Comparison of ENCODE assay signal across 22 cellular contexts in the genomic region with DNA sequence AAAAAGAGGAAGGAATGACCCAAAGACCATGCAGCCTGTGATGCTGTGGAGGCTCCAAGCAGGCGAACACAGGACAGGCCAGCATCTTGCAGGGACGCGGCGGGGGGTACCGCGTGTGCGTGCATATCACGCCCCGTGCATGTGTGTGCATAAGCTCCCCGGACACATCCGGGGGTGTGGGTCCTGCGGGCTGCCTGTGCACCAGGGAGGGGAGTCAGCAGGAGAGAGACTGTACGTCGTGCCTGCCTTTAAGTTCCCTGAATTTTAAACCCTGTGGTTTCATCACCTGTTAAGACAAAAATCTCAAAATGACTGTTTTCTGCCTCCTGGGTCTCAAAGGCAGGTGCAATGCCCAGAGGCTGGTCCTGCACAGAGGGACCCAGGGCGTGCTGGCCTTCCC.
"Had no signal": no experiment of that assay in that cellular context is flagged by ENCODE, and none has a peak within 500 bp of the region (broad histone marks: within the 10 kb centered on the region; RNA-seq: fewer than 3 reads in every experiment).

No MANE protein-coding gene starts in this region.

- H3K4me3 Mint-ChIP-seq: activated naive CD4-positive, alpha-beta T cell treated with anti-CD3 and anti-CD28 coated beads, Interleukin-2, amount 50 U/mL, for 24 hours; natural killer cell treated with Interleukin-12 subunit alpha and Interleukin-12 subunit beta and Interleukin-15 and Interleukin-18, amount 100 ng/mL, for 72 hours; stimulated activated naive B cell treated with anti-CD40 and anti-IgM and Interleukin-4, amounts not matched to agents 10 μg/mL and 1 μg/mL and 100 μg/mL, for 72 hours had no signal

- H3K27me3 ChIP-seq: body of pancreas, cardiac muscle cell, heart right ventricle, transverse colon, vagina had no signal

- H3K79me2 ChIP-seq: parathyroid adenoma had no signal

- H3K27ac ChIP-seq: body of pancreas, cardiac muscle cell, heart right ventricle, parathyroid adenoma, transverse colon, vagina had no signal

- H3K4me3 ChIP-seq: body of pancreas, cardiac muscle cell, heart right ventricle, transverse colon, vagina had no signal

- H3K4me1 Mint-ChIP-seq: activated naive CD4-positive, alpha-beta T cell treated with anti-CD3 and anti-CD28 coated beads, Interleukin-2, amount 50 U/mL, for 24 hours had no signal

- H3K4me1 ChIP-seq: body of pancreas, parathyroid adenoma, transverse colon, vagina had no signal

- FAIRE-seq: small intestine, TTC549 had no signal

- H3K27me3 Mint-ChIP-seq: activated naive CD4-positive, alpha-beta T cell treated with anti-CD3 and anti-CD28 coated beads, Interleukin-2, amount 50 U/mL, for 24 hours; natural killer cell treated with Interleukin-12 subunit alpha and Interleukin-12 subunit beta and Interleukin-15 and Interleukin-18, amount 100 ng/mL, for 72 hours; stimulated activated naive B cell treated with anti-CD40 and anti-IgM and Interleukin-4, amounts not matched to agents 10 μg/mL and 1 μg/mL and 100 μg/mL, for 72 hours had no signal

- DNase-seq: activated CD4-positive, alpha-beta T cell treated with anti-CD3 and anti-CD28 coated beads, Interleukin-2, amount 50 U/mL, for 48 hours; activated effector memory CD4-positive, alpha-beta T cell treated with anti-CD3 and anti-CD28 coated beads, Interleukin-2, amount 50 U/mL, for 16 hours; anterior cingulate cortex; body of pancreas; dermis blood vessel endothelial cell; effector CD8-positive, alpha-beta T cell; erythroblast; foreskin fibroblast; heart right ventricle; islet precursor cell; left cardiac atrium; small intestine; stimulated activated CD4-positive, alpha-beta T cell treated with anti-CD3 and anti-CD28 coated beads, Interleukin-2, amount 100 ng/mL, for 24 hours; stimulated activated naive B cell treated with anti-CD40 and anti-IgM and Interleukin-4, amounts not matched to agents 10 μg/mL and 1 μg/mL and 100 μg/mL, for 72 hours; transverse colon had no signal

- H3K36me3 Mint-ChIP-seq: activated naive CD4-positive, alpha-beta T cell treated with anti-CD3 and anti-CD28 coated beads, Interleukin-2, amount 50 U/mL, for 24 hours; natural killer cell treated with Interleukin-12 subunit alpha and Interleukin-12 subunit beta and Interleukin-15 and Interleukin-18, amount 100 ng/mL, for 72 hours had no signal

- H3K9me3 ChIP-seq: body of pancreas, transverse colon, vagina had no signal

- ATAC-seq: body of pancreas; heart right ventricle; left cardiac atrium; natural killer cell treated with Interleukin-12 subunit alpha and Interleukin-12 subunit beta and Interleukin-15 and Interleukin-18, amount 100 ng/mL, for 72 hours; sciatic nerve had no signal

- H2AFZ ChIP-seq: parathyroid adenoma had no signal

- H3K9ac ChIP-seq: parathyroid adenoma had no signal

- H3K27ac Mint-ChIP-seq: activated naive CD4-positive, alpha-beta T cell treated with anti-CD3 and anti-CD28 coated beads, Interleukin-2, amount 50 U/mL, for 24 hours; natural killer cell treated with Interleukin-12 subunit alpha and Interleukin-12 subunit beta and Interleukin-15 and Interleukin-18, amount 100 ng/mL, for 72 hours; stimulated activated naive B cell treated with anti-CD40 and anti-IgM and Interleukin-4, amounts not matched to agents 10 μg/mL and 1 μg/mL and 100 μg/mL, for 72 hours had no signal

- H3K9me3 Mint-ChIP-seq: activated naive CD4-positive, alpha-beta T cell treated with anti-CD3 and anti-CD28 coated beads, Interleukin-2, amount 50 U/mL, for 24 hours; natural killer cell treated with Interleukin-12 subunit alpha and Interleukin-12 subunit beta and Interleukin-15 and Interleukin-18, amount 100 ng/mL, for 72 hours; stimulated activated naive B cell treated with anti-CD40 and anti-IgM and Interleukin-4, amounts not matched to agents 10 μg/mL and 1 μg/mL and 100 μg/mL, for 72 hours had no signal
